Comparison of ENCODE assay signal across 10 cellular contexts in genomic region chr6:14316911-14317535, GRCh38.
A peak's percentile ranks its signal among the peaks of the same experiment; 100 is the strongest.
DNase-seq lines count a peak whose midpoint lies in the region; ATAC-seq and TF ChIP-seq lines count a peak whose summit lies in the region.
"Had no signal": no experiment of that assay in that cellular context is flagged by ENCODE, and none has a peak within 500 bp of the region (broad histone marks: within the 10 kb centered on the region; RNA-seq: fewer than 3 reads in every experiment).

No MANE protein-coding gene starts in this region.

- H3K9me3 Mint-ChIP-seq in activated T-helper 2 cell treated with anti-CD3 and anti-CD28 coated beads, Interferon-gamma antibody, Interleukin-2, Interleukin-4, amounts not matched to agents 10 μg/mL and 5 μg/mL and 100 μg/mL, durations not matched to agents 14 hours and 24 hours and 36 hours, result no peaks in the 10 kb centered on the region
- peaks cover 3% of the 10 kb centered on the region for H3K9me3 Mint-ChIP-seq in neural crest cell

- intact Hi-C loops in activated T-helper 2 cell treated with anti-CD3 and anti-CD28 coated beads, Interferon-gamma antibody, Interleukin-2, Interleukin-4, amounts not matched to agents 10 μg/mL and 5 μg/mL and 100 μg/mL, durations not matched to agents 14 hours and 24 hours and 36 hours (cut with micrococcal nuclease), result no loop called here

- peaks cover 25% of the 10 kb centered on the region for H3K4me1 Mint-ChIP-seq in activated T-helper 2 cell treated with anti-CD3 and anti-CD28 coated beads, Interferon-gamma antibody, Interleukin-2, Interleukin-4, amounts not matched to agents 10 μg/mL and 5 μg/mL and 100 μg/mL, durations not matched to agents 14 hours and 24 hours and 36 hours (ENCODE audit: low read depth)
- H3K4me1 Mint-ChIP-seq in neural crest cell, result peaks cover 23% of the 10 kb centered on the region

- no peaks in the 10 kb centered on the region for H3K36me3 Mint-ChIP-seq in activated T-helper 2 cell treated with anti-CD3 and anti-CD28 coated beads, Interferon-gamma antibody, Interleukin-2, Interleukin-4, amounts not matched to agents 10 μg/mL and 5 μg/mL and 100 μg/mL, durations not matched to agents 14 hours and 24 hours and 36 hours (ENCODE audit: low read depth)
- H3K36me3 Mint-ChIP-seq in neural crest cell (ENCODE audit: low read depth), result no peaks in the 10 kb centered on the region

- DNase-seq in GM10248 (ENCODE audit: extremely low spot score) (peak; percentile 43), neural crest cell (ENCODE audit: low read depth, low spot score) (no peak), SKM-1 (lab: John Stamatoyannopoulos, UW; ENCODE audit: unreplicated experiment) (no peak), NCI-H446 treated with DMSO at 0.1 percent for 48 hours (lab: John Stamatoyannopoulos, UW) (no peak)
- DNase-seq in activated T-helper 2 cell treated with anti-CD3 and anti-CD28 coated beads, Interferon-gamma antibody, Interleukin-2, Interleukin-4, amounts not matched to agents 10 μg/mL and 5 μg/mL and 100 μg/mL, durations not matched to agents 14 hours and 24 hours and 36 hours (ENCODE audit: low spot score), result peak; percentile 10
- DNase-seq: MG63, psoas muscle, T-helper 9 cell had no signal

- H3K27ac Mint-ChIP-seq in activated T-helper 2 cell treated with anti-CD3 and anti-CD28 coated beads, Interferon-gamma antibody, Interleukin-2, Interleukin-4, amounts not matched to agents 10 μg/mL and 5 μg/mL and 100 μg/mL, durations not matched to agents 14 hours and 24 hours and 36 hours, result peak overlapping the region; percentile 14
- H3K27ac Mint-ChIP-seq in neural crest cell (ENCODE audit: unreplicated experiment), result no peak overlapping the region

- H3K27me3 Mint-ChIP-seq in activated T-helper 2 cell treated with anti-CD3 and anti-CD28 coated beads, Interferon-gamma antibody, Interleukin-2, Interleukin-4, amounts not matched to agents 10 μg/mL and 5 μg/mL and 100 μg/mL, durations not matched to agents 14 hours and 24 hours and 36 hours (ENCODE audit: low read depth), result no peaks in the 10 kb centered on the region
- no peaks in the 10 kb centered on the region for H3K27me3 Mint-ChIP-seq in neural crest cell (ENCODE audit: low read depth)

- CTCF ChIA-PET in GM10248 (lab: Yijun Ruan, JAX), result interaction anchor here (0.9 to 1.8 kb wide), 8 partner anchors 9 to 89 kb away, joined by 3 to 6 read pairs (median 3); no protein-coding TSS in a partner anchor

- ATAC-seq in GM21786 (IDR thresholded peaks at IDR 0.05; ENCODE audit: unreplicated experiment), result no peak
- ATAC-seq: psoas muscle had no signal

- TF ChIP-seq CTCF in GM10248 (IDR thresholded peaks at IDR 0.05; ENCODE audit: control extremely low read depth, extremely low read depth, low read depth, missing control alignments) (peak; percentile 36), LNCAP (IDR thresholded peaks at IDR 0.05) (peak; percentile 29; the same call in 1 of the 2 replicates), neural crest cell (conservative IDR thresholded peaks at IDR 0.05) (peak; percentile 13)

- no peak overlapping the region for H3K4me3 Mint-ChIP-seq in activated T-helper 2 cell treated with anti-CD3 and anti-CD28 coated beads, Interferon-gamma antibody, Interleukin-2, Interleukin-4, amounts not matched to agents 10 μg/mL and 5 μg/mL and 100 μg/mL, durations not matched to agents 14 hours and 24 hours and 36 hours (ENCODE audit: low read depth)
- H3K4me3 Mint-ChIP-seq in neural crest cell, result no peak overlapping the region

- POLR2A ChIA-PET in GM10248 (lab: Yijun Ruan, JAX), result no interaction called here

Comparison
In these comparisons a context has a peak if more than half of its experiments do, and no peak if none do; other contexts are left out.
1. DNase-seq: peak in GM10248 (single experiment) and activated T-helper 2 cell treated with anti-CD3 and anti-CD28 coated beads, Interferon-gamma antibody, Interleukin-2, Interleukin-4, amounts not matched to agents 10 μg/mL and 5 μg/mL and 100 μg/mL, durations not matched to agents 14 hours and 24 hours and 36 hours (single experiment); none in neural crest cell (single experiment), SKM-1 (single experiment) and NCI-H446 treated with DMSO at 0.1 percent for 48 hours (single experiment).
2. Peak in every context shown above with its lines, with median percentiles within 50 percentile points of each other: CTCF ChIP-seq.